In genomic region chr6:50817638-50817950, GRCh38 we compare ENCODE assay signal across 22 cellular contexts. TPM values are rescaled to one million over a fixed set of nuclear protein-coding genes. Genes with fewer than 3 reads are reported as not detected.
DNase-seq lines count a peak whose midpoint lies in the region; ATAC-seq and TF ChIP-seq lines count a peak whose summit lies in the region.
"Had no signal": no experiment of that assay in that cellular context is flagged by ENCODE, and none has a peak within 500 bp of the region (broad histone marks: within the 10 kb centered on the region; RNA-seq: fewer than 3 reads in every experiment).

No MANE protein-coding gene starts in this region.

- H3K27ac ChIP-seq in breast epithelium (peak overlapping the region; percentile 78 to 98), mammary epithelial cell (ENCODE audit: insufficient read depth, low read depth, low read length) (no peak overlapping the region), uterus (no peak overlapping the region)
- H3K27ac ChIP-seq: BLaER1, KMS-11 had no signal

- H3K4me3 ChIP-seq in breast epithelium (peak overlapping the region in 2 of 3 donors; percentile 63 to 78), mammary epithelial cell (replicated peaks in 1 of 3; ENCODE audit: insufficient read depth in 1 of 3, low read depth in 2 of 3, low read length in 3 of 3) (no peak overlapping the region), epithelial cell of proximal tubule (ENCODE audit: low read depth, low read length) (peak overlapping the region; percentile 28), uterus (no peak overlapping the region)
- H3K4me3 ChIP-seq: BLaER1 had no signal

- H2AFZ ChIP-seq in mammary epithelial cell (ENCODE audit: low read depth, low read length), result no peak overlapping the region

- in situ Hi-C loops in mammary epithelial cell (cut with MboI; ENCODE audit: low sequenced_read_pairs in 2 of 2), result loop anchor here (10.0 to 25.0 kb wide), 3 partner anchors 537 to 945 kb away; no protein-coding TSS in a partner anchor

- TF ChIP-seq CTCF in breast epithelium (IDR thresholded peaks at IDR 0.05) (no peak), mammary epithelial cell (conservative IDR thresholded peaks at IDR 0.05 in 1 of 2, IDR thresholded peaks at IDR 0.05 in 1 of 2; ENCODE audit: extremely low read depth in 1 of 2, insufficient read depth in 1 of 2, low read depth in 1 of 2, low read length in 2 of 2) (no peak), epithelial cell of proximal tubule (conservative IDR thresholded peaks at IDR 0.05; ENCODE audit: low read depth, low read length) (no peak), osteocyte (IDR thresholded peaks at IDR 0.05) (no peak), uterus (IDR thresholded peaks at IDR 0.05) (no peak)
- TF ChIP-seq CTCF in activated CD8-positive, alpha-beta T cell treated with anti-CD3 and anti-CD28 coated beads for 36 hours (IDR thresholded peaks at IDR 0.05), result no peak

- H3K27ac Mint-ChIP-seq in osteocyte (ENCODE audit: unreplicated experiment), result peak overlapping the region; percentile 99
- no peak overlapping the region for H3K27ac Mint-ChIP-seq in activated CD8-positive, alpha-beta T cell treated with anti-CD3 and anti-CD28 coated beads for 36 hours
- H3K27ac Mint-ChIP-seq: CD4-positive, CD25-positive, alpha-beta regulatory T cell had no signal

- BruUV-seq in mammary epithelial cell (replicated peaks; lab: Mats Ljungman, UMichigan), result no TSS peak

- TF ChIP-seq POLR2A in breast epithelium (IDR thresholded peaks at IDR 0.05) (no peak), uterus (IDR thresholded peaks at IDR 0.05) (no peak)

- no peak overlapping the region for H3K9ac ChIP-seq in mammary epithelial cell (ENCODE audit: insufficient read depth, low read length)
- H3K9ac ChIP-seq: BLaER1, KMS-11 had no signal

- H3K79me2 ChIP-seq in mammary epithelial cell (ENCODE audit: insufficient read depth, low read length), result no peaks in the 10 kb centered on the region

- no peaks in the 10 kb centered on the region for H3K9me3 Mint-ChIP-seq in osteocyte (ENCODE audit: unreplicated experiment)
- no peaks in the 10 kb centered on the region for H3K9me3 Mint-ChIP-seq in activated CD8-positive, alpha-beta T cell treated with anti-CD3 and anti-CD28 coated beads for 36 hours

- H3K4me3 Mint-ChIP-seq in osteocyte (ENCODE audit: unreplicated experiment), result peak overlapping the region; percentile 81
- no peak overlapping the region for H3K4me3 Mint-ChIP-seq in activated CD8-positive, alpha-beta T cell treated with anti-CD3 and anti-CD28 coated beads for 36 hours
- H3K4me3 Mint-ChIP-seq: CD4-positive, CD25-positive, alpha-beta regulatory T cell had no signal

- H3K4me2 ChIP-seq in mammary epithelial cell (ENCODE audit: insufficient read depth, low read depth, low read length), result no peak overlapping the region
- H3K4me2 ChIP-seq: BLaER1, KMS-11 had no signal

- H4K20me1 ChIP-seq in mammary epithelial cell (ENCODE audit: insufficient read depth, low read length), result no peaks in the 10 kb centered on the region
- H4K20me1 ChIP-seq: BLaER1 had no signal

- intact Hi-C loops in breast epithelium (cut with DNase I; ENCODE audit: low total_unique reads) (loop anchor here (5.0 kb wide), 1 partner anchor 1145 kb away; no protein-coding TSS in a partner anchor), mammary epithelial cell (cut with micrococcal nuclease) (loop anchor here (2.0 to 10.0 kb wide), 5 partner anchors 57 to 1203 kb away; no protein-coding TSS in a partner anchor), uterus (cut with DNase I; ENCODE audit: low total_unique reads) (no loop called here)
- intact Hi-C loops in activated CD8-positive, alpha-beta T cell treated with anti-CD3 and anti-CD28 coated beads for 36 hours (cut with micrococcal nuclease), result loop anchor here (5.0 to 10.0 kb wide), 3 partner anchors 93 to 1207 kb away; no protein-coding TSS in a partner anchor

- H3K4me1 Mint-ChIP-seq in osteocyte (ENCODE audit: unreplicated experiment), result peaks cover 27% of the 10 kb centered on the region
- H3K4me1 Mint-ChIP-seq in activated CD8-positive, alpha-beta T cell treated with anti-CD3 and anti-CD28 coated beads for 36 hours (ENCODE audit: low read depth), result peaks cover 12% of the 10 kb centered on the region

- H3K27me3 Mint-ChIP-seq in osteocyte (ENCODE audit: unreplicated experiment), result peaks cover 9% of the 10 kb centered on the region
- H3K27me3 Mint-ChIP-seq in activated CD8-positive, alpha-beta T cell treated with anti-CD3 and anti-CD28 coated beads for 36 hours, result peaks cover 68% of the 10 kb centered on the region

- H3K36me3 ChIP-seq in breast epithelium (no peaks in the 10 kb centered on the region), mammary epithelial cell (ENCODE audit: insufficient read depth, low read length) (no peaks in the 10 kb centered on the region), uterus (no peaks in the 10 kb centered on the region)
- H3K36me3 ChIP-seq: BLaER1 had no signal

- H3K27me3 ChIP-seq in breast epithelium (peaks cover 0 to 11% of the 10 kb centered on the region in 2 donors), mammary epithelial cell (ENCODE audit: insufficient read depth, low read length) (peaks cover 57% of the 10 kb centered on the region), uterus (peaks cover 0 to 54% of the 10 kb centered on the region in 2 donors)

- CTCF ChIA-PET in mammary epithelial cell (lab: Charles Lee; ENCODE audit: low non-redundant PET), result no interaction called here
- CTCF ChIA-PET in activated CD8-positive, alpha-beta T cell treated with anti-CD3 and anti-CD28 coated beads for 36 hours (lab: Charles Lee), result no interaction called here

- ATAC-seq in activated CD8-positive, alpha-beta T cell treated with anti-CD3 and anti-CD28 coated beads for 36 hours, result no peak
- no peak for ATAC-seq in GM19023 (IDR thresholded peaks at IDR 0.05; ENCODE audit: unreplicated experiment)

- H3K4me1 ChIP-seq in breast epithelium (no peaks in the 10 kb centered on the region), mammary epithelial cell (ENCODE audit: insufficient read depth, low read length) (peaks cover 10% of the 10 kb centered on the region), uterus (peaks cover 0 to 7% of the 10 kb centered on the region in 2 donors)
- H3K4me1 ChIP-seq: BLaER1 had no signal

- DNase-seq in breast epithelium (ENCODE audit: low spot score in 2 of 2), result no peak
- DNase-seq in mammary epithelial cell, result no peak
- DNase-seq in epithelial cell of proximal tubule (ENCODE audit: low read depth), result no peak
- DNase-seq in osteocyte (ENCODE audit: extremely low spot score, unreplicated experiment), result no peak
- DNase-seq in activated CD8-positive, alpha-beta T cell treated with anti-CD3 and anti-CD28 coated beads for 36 hours, result no peak
- DNase-seq in uterus, result no peak
- no peak for DNase-seq in NCI-H82 treated with DMSO at 0.1 percent for 48 hours (lab: John Stamatoyannopoulos, UW; ENCODE audit: unreplicated experiment)
- DNase-seq: CD4-positive, CD25-positive, alpha-beta regulatory T cell; GOT3; HCEC 1CT; MM.1S; NCI-H2029 treated with DMSO at 0.1 percent for 48 hours; NCI-H446 treated with DMSO at 0.1 percent for 48 hours; NCI-H526; Right ventricle myocardium superior; RPMI8226 had no signal

- POLR2A ChIA-PET in activated CD8-positive, alpha-beta T cell treated with anti-CD3 and anti-CD28 coated beads for 36 hours (lab: Charles Lee), result no interaction called here

- 8% methylated on average over 3 of the region's 3 CpGs for WGBS in mammary epithelial cell (ENCODE audit: low coverage, missing lambda C conversion rate)

- no peaks in the 10 kb centered on the region for H3K36me3 Mint-ChIP-seq in osteocyte (ENCODE audit: unreplicated experiment)
- no peaks in the 10 kb centered on the region for H3K36me3 Mint-ChIP-seq in activated CD8-positive, alpha-beta T cell treated with anti-CD3 and anti-CD28 coated beads for 36 hours (ENCODE audit: low read depth)
- H3K36me3 Mint-ChIP-seq: CD4-positive, CD25-positive, alpha-beta regulatory T cell; IgD-negative memory B cell had no signal

- no peaks in the 10 kb centered on the region for H3K9me3 ChIP-seq in breast epithelium
- H3K9me3 ChIP-seq in mammary epithelial cell (replicated peaks; ENCODE audit: insufficient read depth, low read length), result no peaks in the 10 kb centered on the region
- no peaks in the 10 kb centered on the region for H3K9me3 ChIP-seq in uterus

- dilution Hi-C loops in mammary epithelial cell (cut with HindIII; ENCODE audit: low sequenced_read_pairs), result no loop called here

RNA-seq across cellular contexts. Expression of gene TFAP2B, which starts 1.1 kb away (rescaled TPM):
- total RNA-seq in breast epithelium (10 to 100 TPM in 2 of 3 donors, under 1 TPM in 1; under 0.01 to 25.0 (median 14.4) TPM), mammary epithelial cell (1 to 10 TPM in 1 of 2 donors, under 1 TPM in 1; 0.21 to 2.0 TPM), epithelial cell of proximal tubule (4.6 and 8.3 TPM in 2 replicates), osteocyte (26.4 and 27.5 TPM in 2 replicates), uterus (under 1 TPM in 1 of 4 donors, not detected in 3; 0.41 TPM)
- polyA plus RNA-seq in mammary epithelial cell, result not detected
- polyA minus RNA-seq in mammary epithelial cell, result not detected
- not detected for total RNA-seq in activated CD8-positive, alpha-beta T cell treated with anti-CD3 and anti-CD28 coated beads for 36 hours
- total RNA-seq: A172; CD4-positive, CD25-positive, alpha-beta regulatory T cell; Right ventricle myocardium superior; SK-MEL-5 had no signal
- polyA plus RNA-seq: CD4-positive, CD25-positive, alpha-beta regulatory T cell; IgD-negative memory B cell had no signal

Comparison
In these comparisons a context has a peak if more than half of its experiments do, and no peak if none do; other contexts are left out.
1. H3K27ac ChIP-seq: peak in breast epithelium (2 of 2); none in mammary epithelial cell (single experiment) and uterus (0 of 2).
2. H3K4me3 ChIP-seq: peak in breast epithelium (2 of 3) and epithelial cell of proximal tubule (single experiment); none in mammary epithelial cell (0 of 3) and uterus (0 of 2).